ENCODE assay signal across 8 cellular contexts in the genomic region with DNA sequence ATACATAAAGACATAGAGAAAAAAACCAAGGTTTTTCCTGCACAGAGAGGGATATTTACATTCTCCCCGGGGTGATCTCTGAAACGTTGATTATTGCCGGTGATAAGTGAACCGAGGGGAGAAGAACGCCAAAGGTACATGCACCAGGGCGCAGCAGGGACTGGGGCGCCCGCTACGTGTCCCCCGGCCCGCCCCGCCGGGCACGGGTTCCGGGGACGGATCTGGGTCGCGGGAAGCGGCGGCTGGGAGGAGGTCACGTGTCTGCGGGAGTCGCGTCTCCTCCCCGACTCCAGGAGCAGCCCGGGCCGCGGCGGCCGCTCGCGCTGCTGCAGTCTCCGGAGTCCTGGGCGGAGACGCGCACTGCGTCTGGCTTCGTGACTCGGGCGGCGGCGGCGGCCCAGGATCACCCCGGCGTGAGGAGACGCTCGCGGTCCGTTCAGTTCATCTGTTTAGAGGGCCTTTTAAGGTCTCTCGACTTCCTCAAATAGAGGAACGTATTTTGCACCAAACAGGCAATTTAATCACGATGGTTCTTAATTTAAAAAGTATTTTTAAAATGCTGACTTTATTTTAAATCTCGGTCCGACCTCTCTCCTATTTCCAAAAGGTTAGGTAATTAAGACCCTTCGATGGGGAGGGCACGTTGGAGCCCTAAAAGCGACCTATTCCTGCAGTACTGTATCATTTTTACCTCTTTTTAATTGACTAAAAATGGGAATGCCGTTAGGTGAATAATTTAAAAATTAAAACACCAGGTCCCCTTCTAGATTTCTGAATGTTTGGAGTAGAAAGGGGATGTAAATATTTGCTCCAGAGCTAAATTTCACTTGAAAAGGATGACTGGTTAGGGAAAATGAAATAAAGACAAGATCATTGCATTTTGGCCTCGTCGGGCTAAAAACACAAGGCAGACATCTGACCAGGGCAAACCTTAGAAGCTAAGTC. TPM values are rescaled to one million over a fixed set of nuclear protein-coding genes. Genes with fewer than 3 reads are reported as not detected.
DNase-seq lines count a peak whose midpoint lies in the region; ATAC-seq, FAIRE-seq and TF ChIP-seq lines count a peak whose summit lies in the region.

No MANE protein-coding gene starts in this region.

- H3K36me3 ChIP-seq in GM12878 (ENCODE audit: control insufficient read depth in 2 of 2, insufficient read depth in 2 of 2, low read length in 1 of 2), result no peaks in the 10 kb centered on the region

- SMC1A ChIA-PET in GM12878 (lab: Charles Lee; ENCODE audit: uncharacterized antibody, unreplicated experiment), result interaction anchor here (1.1 to 2.7 kb wide), 9 partner anchors 8 to 526 kb away, joined by 3 to 15 read pairs (median 7); no protein-coding TSS in a partner anchor

- TF ChIP-seq CTCF in GM12878 (IDR thresholded peaks at IDR 0.05 in 2 of 3, conservative IDR thresholded peaks at IDR 0.05 in 1 of 3; ENCODE audit: control insufficient read depth in 2 of 3, extremely low read depth in 1 of 3, insufficient read depth in 1 of 3, low read depth in 3 of 3, low read length in 3 of 3), result no peak

- peak overlapping the region; percentile 80 for H3K4me3 ChIP-seq in GM12878

- POLR2A ChIA-PET in GM12878 (lab: Charles Lee), result interaction anchor here (2.1 kb wide), 1 partner anchor 11 kb away, joined by 6 read pairs; no protein-coding TSS in a partner anchor

- FAIRE-seq in RCC 7860 (lab: Jason Lieb, UNC), result no peak
- FAIRE-seq in GM12878 (lab: Jason Lieb, UNC), result peak; percentile 44

- intact Hi-C loops in GM12878 (cut with micrococcal nuclease; ENCODE audit: unreplicated experiment) (no loop called here), posterior vena cava (cut with DNase I) (loop anchor here (1.0 to 10.0 kb wide), 3 partner anchors 24 to 148 kb away; partner anchors contain the start of gene SSPN (in 1 of the 2))

- WGBS in GM12878 (ENCODE audit: insufficient coverage, insufficient replicate concordance, low lambda C conversion rate, missing lambda C conversion rate), result 8% methylated on average over 44 of the region's 60 CpGs

- no peak overlapping the region for H3K9ac ChIP-seq in GM12878 (ENCODE audit: control insufficient read depth, insufficient read depth, low read length)

- DNase-seq in COLO668 (lab: John Stamatoyannopoulos, UW; ENCODE audit: unreplicated experiment) (peak; percentile 85), HK-2 (ENCODE audit: unreplicated experiment) (peak; percentile 88), RCC 7860 (ENCODE audit: low spot score) (peak; percentile 68), GM12878 (ENCODE audit: low read depth, low spot score) (no peak), hippocampal formation (lab: John Stamatoyannopoulos, UW) (peak; percentile 74 to 83), posterior vena cava (ENCODE audit: low spot score) (peak; percentile 96)
- no peak for DNase-seq in NK-92 treated with Interleukin-12 subunit alpha and Interleukin-12 subunit beta, amount 100 ng/mL, for 24 hours (lab: John Stamatoyannopoulos, UW)

- H4K20me1 ChIP-seq in GM12878 (ENCODE audit: control insufficient read depth, insufficient read depth), result no peaks in the 10 kb centered on the region

- CTCF ChIA-PET in GM12878 (lab: Yijun Ruan, JAX), result interaction anchor here (0.9 to 2.0 kb wide), 4 partner anchors 24 to 152 kb away, joined by 3 to 10 read pairs (median 4); no protein-coding TSS in a partner anchor

- ATAC-seq in GM19324 (IDR thresholded peaks at IDR 0.05; ENCODE audit: low FRiP score, unreplicated experiment), result peak; percentile 41
- peak; percentile 73 for ATAC-seq in GM12878

- H3K4me2 ChIP-seq in GM12878 (ENCODE audit: control insufficient read depth, insufficient read depth), result peak overlapping the region; percentile 92

- peaks cover 10 to 41% of the 10 kb centered on the region in 2 experiments for H3K27me3 ChIP-seq in GM12878 (replicated peaks in 1 of 2; ENCODE audit: control insufficient read depth in 2 of 2, insufficient read depth in 2 of 2, low read length in 1 of 2)

- no TSS peak for BruUV-seq in GM12878 (replicated peaks; lab: Mats Ljungman, UMichigan)

- no peak for TF ChIP-seq RAD21 in GM12878 (IDR thresholded peaks at IDR 0.05; ENCODE audit: insufficient read depth, low read depth, low read length)

- in situ Hi-C loops in GM12878 (cut with MboI), result no loop called here

- RAD21 ChIA-PET in GM12878 (lab: Charles Lee; ENCODE audit: unreplicated experiment), result interaction anchor here (2.0 to 5.7 kb wide), 5 partner anchors 8 to 172 kb away, joined by 7 to 26 read pairs (median 8); no protein-coding TSS in a partner anchor

- TF ChIP-seq EP300 in GM12878 (IDR thresholded peaks at IDR 0.05; ENCODE audit: borderline replicate concordance in 1 of 2, control insufficient read depth in 1 of 2, low read depth in 2 of 2, low read length in 2 of 2), result no peak

- H3K4me1 ChIP-seq in GM12878 (ENCODE audit: control insufficient read depth, insufficient read depth, low read length), result peaks cover 20% of the 10 kb centered on the region

- no peaks in the 10 kb centered on the region for H3K79me2 ChIP-seq in GM12878 (ENCODE audit: control insufficient read depth, insufficient read depth, low read length)

- peak overlapping the region; percentile 67 for H2AFZ ChIP-seq in GM12878 (ENCODE audit: control insufficient read depth, low read depth, low read length)

- no peak overlapping the region for H3K27ac ChIP-seq in GM12878 (ENCODE audit: control insufficient read depth, insufficient read depth)

- TF ChIP-seq POLR2A in GM12878 (IDR thresholded peaks at IDR 0.05; ENCODE audit: low read depth, low read length), result no peak

- H3K9me3 ChIP-seq in GM12878 (replicated peaks; ENCODE audit: control insufficient read depth, insufficient read depth, low read length), result no peaks in the 10 kb centered on the region

TF ChIP-seq in GM12878, 131 proteins besides CTCF, POLR2A, EP300 and RAD21 (continues in another document):
- TF ChIP-seq IKZF1 (conservative IDR thresholded peaks at IDR 0.05) (peak; percentile 24; the same call in 1 of the 2 replicates), NBN (IDR thresholded peaks at IDR 0.05) (no peak), SP1 (IDR thresholded peaks at IDR 0.05; ENCODE audit: low read depth, low read length) (no peak), STAT3 (IDR thresholded peaks at IDR 0.05; ENCODE audit: low read depth, low read length) (no peak), SMC3 (IDR thresholded peaks at IDR 0.05; ENCODE audit: borderline replicate concordance, low read length) (no peak), BHLHE40 (IDR thresholded peaks at IDR 0.05; ENCODE audit: borderline replicate concordance in 1 of 2, low read depth in 2 of 2, low read length in 1 of 2) (peak; percentile 33 to 81; a peak in 2 of 4 replicates), YBX1 (IDR thresholded peaks at IDR 0.05) (no peak), ETV6 (conservative IDR thresholded peaks at IDR 0.05 in 1 of 2, IDR thresholded peaks at IDR 0.05 in 1 of 2; ENCODE audit: borderline replicate concordance in 1 of 2, low read depth in 1 of 2) (no peak), RFX5 (IDR thresholded peaks at IDR 0.05; ENCODE audit: low read depth, low read length) (no peak), GATAD2B (conservative IDR thresholded peaks at IDR 0.05; ENCODE audit: low read depth) (0 out of 2 replicates have a peak, but pooled peaks have one; percentile 18)
- TF ChIP-seq, protein P1, sequence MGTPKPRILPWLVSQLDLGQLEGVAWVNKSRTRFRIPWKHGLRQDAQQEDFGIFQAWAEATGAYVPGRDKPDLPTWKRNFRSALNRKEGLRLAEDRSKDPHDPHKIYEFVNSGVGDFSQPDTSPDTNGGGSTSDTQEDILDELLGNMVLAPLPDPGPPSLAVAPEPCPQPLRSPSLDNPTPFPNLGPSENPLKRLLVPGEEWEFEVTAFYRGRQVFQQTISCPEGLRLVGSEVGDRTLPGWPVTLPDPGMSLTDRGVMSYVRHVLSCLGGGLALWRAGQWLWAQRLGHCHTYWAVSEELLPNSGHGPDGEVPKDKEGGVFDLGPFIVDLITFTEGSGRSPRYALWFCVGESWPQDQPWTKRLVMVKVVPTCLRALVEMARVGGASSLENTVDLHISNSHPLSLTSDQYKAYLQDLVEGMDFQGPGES (IDR thresholded peaks at IDR 0.05), result no peak

RNA-seq across cellular contexts. Expression of gene BHLHE41, which starts 1.8 kb away (rescaled TPM):
- total RNA-seq in GM12878 (2013; cell fraction: nucleolus; rRNA removed), result 0.15 TPM in 2 replicates
- total RNA-seq in GM12878 (2014; rRNA removed) (not detected in 2 replicates), GM12878 (2014; rRNA removed; fragmentation: Illumina TruSeq; extraction: Trizol) (0.04 and 0.14 TPM in 2 replicates), GM12878 (2021) (0.13 and 0.45 TPM in 2 replicates), posterior vena cava (10 to 100 TPM; 15.9 to 18.6 TPM)
- polyA plus RNA-seq in GM12878 (2011; ENCODE audit: low read depth), result 0.17 TPM
- polyA plus RNA-seq in GM12878 (2011; rRNA removed) (0.84 and 1.5 TPM in 2 replicates), GM12878 (2014; fragmentation: Illumina TruSeq; extraction: Trizol) (0.07 TPM in 1 of 2 replicates, not detected in the other), GM12878 (2014; fragmentation: Nextera tagmentation; extraction: Ambion mirVana) (under 1 TPM; 0.02 to 0.04 TPM), GM12878 (2014; rRNA removed) (0.08 and 0.23 TPM in 2 replicates), GM12878 (2016; fragmentation: Nextera tagmentation; extraction: Ambion mirVana) (not detected)
- polyA plus RNA-seq in GM12878 (2011; cell fraction: cytosol; rRNA removed), result 0.48 and 1.2 TPM in 2 replicates
- 0.89 and 1.9 TPM in 2 replicates for polyA plus RNA-seq in GM12878 (2011; cell fraction: nucleus; rRNA removed)
- 0.74 and 1.8 TPM in 2 replicates for polyA plus RNA-seq in GM12878 (2012)
- polyA minus RNA-seq in GM12878 (2011; rRNA and poly(A)+ RNA removed), result 0.41 and 1.2 TPM in 2 replicates
- polyA minus RNA-seq in GM12878 (2011; cell fraction: cytosol; rRNA and poly(A)+ RNA removed), result 0.21 and 0.53 TPM in 2 replicates
- polyA minus RNA-seq in GM12878 (2011; cell fraction: nucleus; rRNA and poly(A)+ RNA removed), result 0.36 and 2.1 TPM in 2 replicates

Comparison
In these comparisons a context has a peak if more than half of its experiments do, and no peak if none do; other contexts are left out.
1. DNase-seq: peak in COLO668 (single experiment), HK-2 (single experiment), RCC 7860 (single experiment), hippocampal formation (2 of 2) and posterior vena cava (single experiment); none in GM12878 (single experiment) and NK-92 treated with Interleukin-12 subunit alpha and Interleukin-12 subunit beta, amount 100 ng/mL, for 24 hours (single experiment).
2. RNA of gene BHLHE41, which starts 1.8 kb away (total RNA-seq): 15.9 to 18.6 TPM in posterior vena cava; 0.04 to 0.45 TPM in GM12878; every median in the first group is over 10 times any median in the second.